1 cellular context compared by ENCODE assay signal in the genomic region with DNA sequence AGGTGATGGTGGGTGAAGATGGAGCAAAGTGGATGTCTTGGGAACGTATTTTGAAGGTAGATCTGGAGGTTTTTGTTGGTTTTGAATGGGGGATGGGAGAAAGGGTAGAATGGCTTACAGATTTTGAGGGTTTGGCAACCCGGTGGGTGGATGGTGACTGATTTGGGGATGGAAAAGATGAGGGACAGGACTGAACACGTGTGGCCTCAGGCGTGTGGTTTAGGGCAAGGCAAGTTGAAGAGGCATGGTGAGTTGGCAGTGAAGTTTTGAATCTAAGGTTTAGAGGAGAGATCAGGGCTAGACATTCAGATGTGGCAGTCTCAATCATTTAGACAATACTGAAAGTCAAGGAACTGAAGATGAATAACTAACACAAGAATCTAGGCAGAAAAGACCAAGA.
TF ChIP-seq lines count a peak whose summit lies in the region.

No MANE protein-coding gene starts in this region.

TF ChIP-seq in IMR-90, 13 proteins besides CTCF, POLR2A, EP300 and RAD21:
- TF ChIP-seq RCOR1 (IDR thresholded peaks at IDR 0.05; ENCODE audit: insufficient replicate concordance, low read length): no peak
TF ChIP-seq in IMR-90: peak in this region for 0.
